In the genomic region with DNA sequence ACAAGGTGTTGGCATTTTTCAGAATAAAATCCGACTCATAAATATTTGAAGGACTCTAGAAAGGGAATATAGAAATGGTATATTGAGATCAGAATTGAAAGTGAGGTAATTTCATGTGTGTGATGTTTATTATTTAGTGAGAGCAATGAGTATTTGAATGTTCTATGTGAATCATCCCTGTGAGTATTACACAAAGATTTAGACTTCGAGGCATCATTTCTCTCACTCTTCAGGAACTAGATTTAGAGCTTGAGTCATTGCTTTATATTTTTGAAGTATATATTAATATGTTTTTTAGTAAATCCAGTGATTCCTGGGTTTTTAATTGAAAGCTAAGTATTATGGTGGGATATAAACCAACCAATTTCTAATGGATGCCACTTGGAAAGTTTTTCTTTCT, we compare ENCODE assay signal across 11 cellular contexts.
"Had no signal": no experiment of that assay in that cellular context is flagged by ENCODE, and none has a peak within 500 bp of the region (broad histone marks: within the 10 kb centered on the region; RNA-seq: fewer than 3 reads in every experiment).

No MANE protein-coding gene starts in this region.

- H3K4me3 ChIP-seq: GM23248, GM23338, HAP-1 had no signal

- H3K4me1 ChIP-seq: HAP-1 had no signal

- H3K9ac ChIP-seq: GM23248 had no signal

- H3K4me2 ChIP-seq: GM23338 had no signal

- H3K4me3 Mint-ChIP-seq: GM23338, H9, HFFc6 had no signal

- H3K36me3 ChIP-seq: HAP-1 had no signal

- H3K9me3 Mint-ChIP-seq: GM23338, H9 had no signal

- DNase-seq: GM23248, GOT3, H7, H9, HCEC 1CT, HFFc6 had no signal

- ATAC-seq: GM23338, HCT116 had no signal

- H3K27ac Mint-ChIP-seq: GM23338, H9, HFFc6 had no signal

- H3K9me3 ChIP-seq: HAP-1 had no signal

- H3K27ac ChIP-seq: GM23248 had no signal

- H2AFZ ChIP-seq: GM23248, GM23338 had no signal

- FAIRE-seq: H1, H54 had no signal
